In the genomic region with DNA sequence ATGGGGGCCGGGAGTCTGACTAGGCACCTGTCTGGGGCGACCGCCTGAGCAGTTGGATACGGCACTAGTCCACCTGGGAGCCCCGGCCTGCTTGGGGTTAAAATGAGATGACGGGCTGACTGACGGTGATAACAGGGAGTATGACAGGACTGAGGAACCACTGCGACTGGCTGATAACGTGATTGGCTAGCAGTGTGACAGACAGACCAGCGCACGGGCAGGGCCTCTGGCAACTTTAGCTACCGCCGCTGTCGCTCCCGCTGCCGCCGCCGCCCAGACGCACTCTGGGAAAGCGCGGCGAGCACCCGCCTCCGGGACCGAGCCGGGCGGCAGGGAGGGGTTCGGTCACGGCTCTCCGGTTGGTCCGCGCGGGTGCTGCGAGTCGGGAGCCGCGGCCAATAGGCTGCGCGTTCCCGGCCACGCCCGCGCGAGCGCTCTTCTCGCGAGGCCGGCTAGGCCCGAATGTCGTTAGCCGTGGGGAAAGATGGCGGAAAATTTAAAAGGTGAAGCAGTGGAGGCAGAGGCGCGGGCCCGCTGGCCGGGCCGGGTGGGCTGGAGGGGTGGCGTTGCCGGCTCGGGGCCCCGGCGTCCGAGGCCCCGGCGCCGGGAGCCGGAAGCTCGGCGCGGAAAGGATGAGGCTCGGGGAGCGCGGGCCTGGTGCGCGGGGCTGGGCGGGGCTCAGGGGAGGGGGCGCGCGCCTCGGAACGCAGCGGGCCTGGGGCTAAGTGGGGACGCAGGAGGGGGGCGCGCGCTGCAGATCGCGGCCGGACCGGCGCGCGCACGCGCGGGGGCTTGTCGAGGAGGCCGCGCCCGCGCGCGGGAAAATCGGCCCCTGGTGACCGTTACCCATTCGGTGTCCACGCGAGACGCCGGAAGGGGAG, we compare ENCODE assay signal across 8 cellular contexts. TPM values are rescaled to one million over a fixed set of nuclear protein-coding genes. Genes with fewer than 3 reads are reported as not detected.
A peak's percentile ranks its signal among the peaks of the same experiment; 100 is the strongest.
DNase-seq lines count a peak whose midpoint lies in the region; ATAC-seq and TF ChIP-seq lines count a peak whose summit lies in the region.

A gene with protein sequence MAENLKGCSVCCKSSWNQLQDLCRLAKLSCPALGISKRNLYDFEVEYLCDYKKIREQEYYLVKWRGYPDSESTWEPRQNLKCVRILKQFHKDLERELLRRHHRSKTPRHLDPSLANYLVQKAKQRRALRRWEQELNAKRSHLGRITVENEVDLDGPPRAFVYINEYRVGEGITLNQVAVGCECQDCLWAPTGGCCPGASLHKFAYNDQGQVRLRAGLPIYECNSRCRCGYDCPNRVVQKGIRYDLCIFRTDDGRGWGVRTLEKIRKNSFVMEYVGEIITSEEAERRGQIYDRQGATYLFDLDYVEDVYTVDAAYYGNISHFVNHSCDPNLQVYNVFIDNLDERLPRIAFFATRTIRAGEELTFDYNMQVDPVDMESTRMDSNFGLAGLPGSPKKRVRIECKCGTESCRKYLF (plus strand): TSS at position 434 of the 881 bp plus-strand sequence. CDS start 51 bp downstream, at position 485.

- no peaks in the 10 kb centered on the region for H3K9me3 ChIP-seq in colonic mucosa

- peak; percentile 76 for ATAC-seq in GM19372 (IDR thresholded peaks at IDR 0.05; ENCODE audit: low read depth, unreplicated experiment)
- ATAC-seq in HG03520 (IDR thresholded peaks at IDR 0.05; ENCODE audit: unreplicated experiment), result peak; percentile 80

- intact Hi-C loops in colonic mucosa (cut with DNase I), result no loop called here

- peak within 1 kb of the TSS; percentile 36 for H3K4me3 ChIP-seq in colonic mucosa

- peak; percentile 68 for DNase-seq in NCI-H526 treated with DMSO at 0.1 percent for 48 hours (lab: John Stamatoyannopoulos, UW)
- peak; percentile 88 for DNase-seq in activated CD4-positive, alpha-beta T cell treated with anti-CD3 and anti-CD28 coated beads for 48 hours
- peak; percentile 85 for DNase-seq in colonic mucosa
- peak; percentile 95 for DNase-seq in left kidney (ENCODE audit: low read depth, low spot score)
- DNase-seq in stimulated activated CD4-positive, alpha-beta T cell treated with anti-CD3 and anti-CD28 coated beads, Interleukin-1b, Interleukin-23, amount 100 ng/mL, for 48 hours, result peak; percentile 88

- H3K9ac ChIP-seq in colonic mucosa (ENCODE audit: low read depth in 2 of 2, low read length in 2 of 2), result peak within 1 kb of the TSS; percentile 61 to 75

- TF ChIP-seq CTCF in C4-2B (conservative IDR thresholded peaks at IDR 0.05), result no peak
- TF ChIP-seq CTCF in colonic mucosa (IDR thresholded peaks at IDR 0.05), result no peak

- peaks cover 3% of the 10 kb centered on the region for H3K27me3 ChIP-seq in colonic mucosa

- H3K36me3 ChIP-seq in colonic mucosa, result no peaks in the 10 kb centered on the region

- H3K27ac ChIP-seq in C4-2B (peak within 1 kb of the TSS; percentile 89), colonic mucosa (peak within 1 kb of the TSS; percentile 78)

- no peaks in the 10 kb centered on the region for H3K4me1 ChIP-seq in colonic mucosa

RNA-seq across cellular contexts. Expression of the gene that starts here (rescaled TPM):
- 10 to 100 TPM in 1 of 2 donors, 1 to 10 TPM in 1; 4.8 to 16.8 TPM for total RNA-seq in colonic mucosa

Comparison
In these comparisons a context has a peak if more than half of its experiments do, and no peak if none do; other contexts are left out.
1. Peak in every context shown above with its lines: DNase-seq, ATAC-seq, H3K4me3 ChIP-seq and H3K27ac ChIP-seq.